2 cellular contexts compared by ENCODE assay signal in the genomic region with DNA sequence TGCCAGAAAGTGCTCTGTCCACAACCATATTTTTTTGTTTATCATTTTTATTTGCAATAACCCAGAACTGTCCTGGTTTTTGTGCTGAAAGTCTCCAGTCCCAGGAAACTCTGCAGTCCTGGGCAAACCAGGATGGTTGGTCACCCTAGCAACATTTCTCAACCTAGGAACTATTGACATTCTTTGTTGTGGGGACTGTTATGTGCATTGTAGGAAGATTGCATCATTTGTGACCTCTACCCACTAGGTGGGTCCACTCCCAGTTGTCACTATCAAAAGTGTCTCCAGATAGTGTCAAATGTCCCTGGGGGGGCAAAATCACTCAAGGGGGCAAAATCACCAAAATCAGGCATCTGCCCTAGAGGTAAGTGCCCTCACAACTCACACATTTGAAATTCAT.
TF ChIP-seq lines count a peak whose summit lies in the region.

No MANE protein-coding gene starts in this region.

TF ChIP-seq in H1, 55 proteins besides CTCF, POLR2A, EP300 and RAD21:
- TF ChIP-seq CEBPB (IDR thresholded peaks at IDR 0.05; ENCODE audit: low read depth, low read length) (0 out of 2 replicates have a peak, but pooled peaks have one; percentile 22), NRF1 (IDR thresholded peaks at IDR 0.05; ENCODE audit: low read depth, low read length) (no peak), TEAD4 (IDR thresholded peaks at IDR 0.05; ENCODE audit: low read depth, low read length) (no peak), POLR2AphosphoS5 (IDR thresholded peaks at IDR 0.05; ENCODE audit: low read depth, low read length) (no peak), SIN3A (conservative IDR thresholded peaks at IDR 0.05 in 1 of 2, IDR thresholded peaks at IDR 0.05 in 1 of 2; ENCODE audit: low read depth in 1 of 2, low read length in 2 of 2) (no peak), FOSL1 (IDR thresholded peaks at IDR 0.05; ENCODE audit: insufficient read depth, low read depth, low read length) (no peak), ASH2L (IDR thresholded peaks at IDR 0.05; ENCODE audit: low read length) (no peak)
- TF ChIP-seq, protein P1, sequence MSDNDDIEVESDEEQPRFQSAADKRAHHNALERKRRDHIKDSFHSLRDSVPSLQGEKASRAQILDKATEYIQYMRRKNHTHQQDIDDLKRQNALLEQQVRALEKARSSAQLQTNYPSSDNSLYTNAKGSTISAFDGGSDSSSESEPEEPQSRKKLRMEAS (IDR thresholded peaks at IDR 0.05) = no peak

TF ChIP-seq in liver, 16 proteins besides CTCF, POLR2A, EP300 and RAD21 (continued from another document):
- TF ChIP-seq YY1 (IDR thresholded peaks at IDR 0.05) = peak; percentile 40
- no peak for TF ChIP-seq HNF4G (IDR thresholded peaks at IDR 0.05)
- TF ChIP-seq NR2F2 (IDR thresholded peaks at IDR 0.05) = peak; percentile 23
- TF ChIP-seq HNF4A (conservative IDR thresholded peaks at IDR 0.05) = peak; percentile 37 to 47
- no peak for TF ChIP-seq SP1 (IDR thresholded peaks at IDR 0.05)
- TF ChIP-seq, protein P2, sequence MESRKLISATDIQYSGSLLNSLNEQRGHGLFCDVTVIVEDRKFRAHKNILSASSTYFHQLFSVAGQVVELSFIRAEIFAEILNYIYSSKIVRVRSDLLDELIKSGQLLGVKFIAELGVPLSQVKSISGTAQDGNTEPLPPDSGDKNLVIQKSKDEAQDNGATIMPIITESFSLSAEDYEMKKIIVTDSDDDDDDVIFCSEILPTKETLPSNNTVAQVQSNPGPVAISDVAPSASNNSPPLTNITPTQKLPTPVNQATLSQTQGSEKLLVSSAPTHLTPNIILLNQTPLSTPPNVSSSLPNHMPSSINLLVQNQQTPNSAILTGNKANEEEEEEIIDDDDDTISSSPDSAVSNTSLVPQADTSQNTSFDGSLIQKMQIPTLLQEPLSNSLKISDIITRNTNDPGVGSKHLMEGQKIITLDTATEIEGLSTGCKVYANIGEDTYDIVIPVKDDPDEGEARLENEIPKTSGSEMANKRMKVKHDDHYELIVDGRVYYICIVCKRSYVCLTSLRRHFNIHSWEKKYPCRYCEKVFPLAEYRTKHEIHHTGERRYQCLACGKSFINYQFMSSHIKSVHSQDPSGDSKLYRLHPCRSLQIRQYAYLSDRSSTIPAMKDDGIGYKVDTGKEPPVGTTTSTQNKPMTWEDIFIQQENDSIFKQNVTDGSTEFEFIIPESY (IDR thresholded peaks at IDR 0.05) = no peak
- TF ChIP-seq, protein P3, sequence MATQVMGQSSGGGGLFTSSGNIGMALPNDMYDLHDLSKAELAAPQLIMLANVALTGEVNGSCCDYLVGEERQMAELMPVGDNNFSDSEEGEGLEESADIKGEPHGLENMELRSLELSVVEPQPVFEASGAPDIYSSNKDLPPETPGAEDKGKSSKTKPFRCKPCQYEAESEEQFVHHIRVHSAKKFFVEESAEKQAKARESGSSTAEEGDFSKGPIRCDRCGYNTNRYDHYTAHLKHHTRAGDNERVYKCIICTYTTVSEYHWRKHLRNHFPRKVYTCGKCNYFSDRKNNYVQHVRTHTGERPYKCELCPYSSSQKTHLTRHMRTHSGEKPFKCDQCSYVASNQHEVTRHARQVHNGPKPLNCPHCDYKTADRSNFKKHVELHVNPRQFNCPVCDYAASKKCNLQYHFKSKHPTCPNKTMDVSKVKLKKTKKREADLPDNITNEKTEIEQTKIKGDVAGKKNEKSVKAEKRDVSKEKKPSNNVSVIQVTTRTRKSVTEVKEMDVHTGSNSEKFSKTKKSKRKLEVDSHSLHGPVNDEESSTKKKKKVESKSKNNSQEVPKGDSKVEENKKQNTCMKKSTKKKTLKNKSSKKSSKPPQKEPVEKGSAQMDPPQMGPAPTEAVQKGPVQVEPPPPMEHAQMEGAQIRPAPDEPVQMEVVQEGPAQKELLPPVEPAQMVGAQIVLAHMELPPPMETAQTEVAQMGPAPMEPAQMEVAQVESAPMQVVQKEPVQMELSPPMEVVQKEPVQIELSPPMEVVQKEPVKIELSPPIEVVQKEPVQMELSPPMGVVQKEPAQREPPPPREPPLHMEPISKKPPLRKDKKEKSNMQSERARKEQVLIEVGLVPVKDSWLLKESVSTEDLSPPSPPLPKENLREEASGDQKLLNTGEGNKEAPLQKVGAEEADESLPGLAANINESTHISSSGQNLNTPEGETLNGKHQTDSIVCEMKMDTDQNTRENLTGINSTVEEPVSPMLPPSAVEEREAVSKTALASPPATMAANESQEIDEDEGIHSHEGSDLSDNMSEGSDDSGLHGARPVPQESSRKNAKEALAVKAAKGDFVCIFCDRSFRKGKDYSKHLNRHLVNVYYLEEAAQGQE (IDR thresholded peaks at IDR 0.05) = no peak
- TF ChIP-seq FOXA2 (IDR thresholded peaks at IDR 0.05) = peak; percentile 30
- no peak for TF ChIP-seq TAF1 (conservative IDR thresholded peaks at IDR 0.05)
- TF ChIP-seq, protein P4, sequence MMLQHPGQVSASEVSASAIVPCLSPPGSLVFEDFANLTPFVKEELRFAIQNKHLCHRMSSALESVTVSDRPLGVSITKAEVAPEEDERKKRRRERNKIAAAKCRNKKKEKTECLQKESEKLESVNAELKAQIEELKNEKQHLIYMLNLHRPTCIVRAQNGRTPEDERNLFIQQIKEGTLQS (IDR thresholded peaks at IDR 0.05) = peak; percentile 53
- TF ChIP-seq GABPA (IDR thresholded peaks at IDR 0.05 in 1 of 2, conservative IDR thresholded peaks at IDR 0.05 in 1 of 2) = no peak
- TF ChIP-seq, protein P1 (IDR thresholded peaks at IDR 0.05) = no peak
- TF ChIP-seq EGR1 (IDR thresholded peaks at IDR 0.05; ENCODE audit: low read depth in 2 of 2) = no peak
- peak; percentile 48 to 52 for TF ChIP-seq RXRA (IDR thresholded peaks at IDR 0.05)
TF ChIP-seq in liver: peak in this region for 6.
